ENCODE assay signal across 8 cellular contexts in the genomic region with DNA sequence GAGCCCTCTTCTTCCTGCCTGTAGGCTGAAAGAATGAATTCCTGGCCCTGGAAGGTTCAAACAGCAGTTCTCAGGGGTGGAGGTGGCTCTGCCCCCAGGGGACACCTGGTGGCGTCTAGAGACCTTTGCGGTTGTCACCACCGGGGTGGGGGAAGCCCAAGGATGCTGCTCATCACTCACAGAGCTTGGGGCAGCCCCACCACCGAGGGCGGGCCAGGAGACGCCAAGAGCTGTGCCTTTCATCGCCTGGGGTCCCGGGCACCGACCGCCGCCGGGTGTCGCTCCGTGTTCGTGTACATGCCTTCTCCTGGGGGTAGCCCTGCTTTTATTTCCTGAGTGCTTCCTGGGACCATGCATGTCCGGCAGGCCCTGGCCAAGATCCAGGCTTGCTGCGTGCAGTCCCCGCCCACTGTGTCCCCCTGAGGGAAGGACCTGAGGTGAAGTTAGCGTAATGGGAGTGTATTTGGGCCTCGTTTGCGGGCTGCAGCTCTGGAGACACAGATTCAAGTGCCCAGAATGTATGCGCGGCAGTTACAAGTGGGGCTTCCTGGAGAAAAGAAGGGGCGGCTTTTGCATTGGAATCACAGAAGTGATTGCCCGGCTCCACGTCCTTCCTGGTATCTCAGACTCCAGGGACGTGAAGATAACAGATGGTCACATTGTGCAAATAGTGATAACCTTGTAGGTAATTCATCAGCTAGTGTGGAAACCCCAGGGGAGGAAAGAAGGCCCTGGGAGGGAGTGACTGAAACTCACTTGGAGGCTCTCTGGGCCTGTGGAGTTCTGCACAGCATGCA. TPM values are rescaled to one million over a fixed set of nuclear protein-coding genes. Genes with fewer than 3 reads are reported as not detected.
A peak's percentile ranks its signal among the peaks of the same experiment; 100 is the strongest.
DNase-seq lines count a peak whose midpoint lies in the region; ATAC-seq and TF ChIP-seq lines count a peak whose summit lies in the region.

No MANE protein-coding gene starts in this region.

- TF ChIP-seq EP300 in tibial nerve (IDR thresholded peaks at IDR 0.05): no peak

- no peak for TF ChIP-seq POLR2A in tibial nerve (IDR thresholded peaks at IDR 0.05)

- H3K4me1 Mint-ChIP-seq in T-cell (peaks cover 35 to 61% (median 61%) of the 10 kb centered on the region in 3 donors), naive B cell (peaks cover 50 to 83% (median 74%) of the 10 kb centered on the region in 3 donors)
- peaks cover 84% of the 10 kb centered on the region for H3K4me1 Mint-ChIP-seq in activated naive CD8-positive, alpha-beta T cell treated with anti-CD3 and anti-CD28 coated beads, Interleukin-2, amount 50 U/mL, for 24 hours

- H3K4me3 ChIP-seq in tibial nerve: no peak overlapping the region

- peak overlapping the region in 3 of 4 donors; percentile 67 to 99 (median 93) for H3K27ac ChIP-seq in tibial nerve

- H3K27me3 ChIP-seq in tibial nerve: no peaks in the 10 kb centered on the region

- DNase-seq in GM13976 (ENCODE audit: low spot score): peak; percentile 91
- DNase-seq in T-cell: peak; percentile 20 to 82 (median 73)
- peak; percentile 92 for DNase-seq in activated naive CD8-positive, alpha-beta T cell treated with anti-CD3 and anti-CD28 coated beads, Interleukin-2, amount 50 U/mL, for 24 hours
- DNase-seq in naive B cell: peak; percentile 92
- DNase-seq in tibial nerve (ENCODE audit: low spot score in 2 of 2): no peak
- DNase-seq in SW 1271 (lab: John Stamatoyannopoulos, UW): no peak
- DNase-seq in AG20443 (ENCODE audit: low spot score): no peak

- 32 to 40% methylated on average over 14 to 27 of the region's 27 CpGs for WGBS in tibial nerve, 2 donors

- peaks cover 7 to 83% (median 53%) of the 10 kb centered on the region in 4 donors for H3K4me1 ChIP-seq in tibial nerve

- ATAC-seq in HG02678 (IDR thresholded peaks at IDR 0.05; ENCODE audit: unreplicated experiment): peak; percentile 52
- peak; percentile 74 to 96 (median 84) for ATAC-seq in T-cell (replicated peaks in 1 of 4)
- peak; percentile 83 for ATAC-seq in activated naive CD8-positive, alpha-beta T cell treated with anti-CD3 and anti-CD28 coated beads, Interleukin-2, amount 50 U/mL, for 24 hours
- ATAC-seq in naive B cell (ENCODE audit: low read depth in 2 of 2): peak; percentile 85 to 89

- H3K27ac Mint-ChIP-seq in T-cell (peak overlapping the region in 1 of 2 donors; percentile 28), naive B cell (peak overlapping the region; percentile 77 to 97 (median 92))
- peak overlapping the region; percentile 78 for H3K27ac Mint-ChIP-seq in activated naive CD8-positive, alpha-beta T cell treated with anti-CD3 and anti-CD28 coated beads, Interleukin-2, amount 50 U/mL, for 24 hours

- in situ Hi-C loops in GM13976 (cut with MboI; ENCODE audit: low sequenced_read_pairs, unreplicated experiment): loop anchor here (25.0 kb wide), 1 partner anchor 441 kb away; no protein-coding TSS in a partner anchor

- H3K9me3 Mint-ChIP-seq in T-cell (no peaks in the 10 kb centered on the region), naive B cell (no peaks in the 10 kb centered on the region)
- no peaks in the 10 kb centered on the region for H3K9me3 Mint-ChIP-seq in activated naive CD8-positive, alpha-beta T cell treated with anti-CD3 and anti-CD28 coated beads, Interleukin-2, amount 50 U/mL, for 24 hours

- POLR2A ChIA-PET in T-cell (lab: Charles Lee): interaction anchor here (0.6 to 0.7 kb wide), 4 partner anchors 12 to 304 kb away, joined by 4 to 5 read pairs (median 4); a partner anchor contains a TSS

- H3K27me3 Mint-ChIP-seq in T-cell (no peaks in the 10 kb centered on the region), naive B cell (no peaks in the 10 kb centered on the region)
- no peaks in the 10 kb centered on the region for H3K27me3 Mint-ChIP-seq in activated naive CD8-positive, alpha-beta T cell treated with anti-CD3 and anti-CD28 coated beads, Interleukin-2, amount 50 U/mL, for 24 hours

- H3K4me3 Mint-ChIP-seq in T-cell (peak overlapping the region in 2 of 3 donors; percentile 13 to 32), naive B cell (peak overlapping the region; percentile 59 to 85 (median 74))
- H3K4me3 Mint-ChIP-seq in activated naive CD8-positive, alpha-beta T cell treated with anti-CD3 and anti-CD28 coated beads, Interleukin-2, amount 50 U/mL, for 24 hours: peak overlapping the region; percentile 70

- TF ChIP-seq CTCF in GM13976 (IDR thresholded peaks at IDR 0.05; ENCODE audit: borderline replicate concordance, control extremely low read depth, extremely low read depth, insufficient read depth, missing control alignments) (peak; percentile 39), tibial nerve (IDR thresholded peaks at IDR 0.05) (no peak)

- no peaks in the 10 kb centered on the region for H3K36me3 Mint-ChIP-seq in T-cell
- H3K36me3 Mint-ChIP-seq in activated naive CD8-positive, alpha-beta T cell treated with anti-CD3 and anti-CD28 coated beads, Interleukin-2, amount 50 U/mL, for 24 hours (ENCODE audit: low read depth): peaks cover 29% of the 10 kb centered on the region
- H3K36me3 Mint-ChIP-seq in naive B cell: no peaks in the 10 kb centered on the region

- no peaks in the 10 kb centered on the region for H3K9me3 ChIP-seq in tibial nerve

- H3K36me3 ChIP-seq in tibial nerve: peaks cover 0 to 9% (median 0%) of the 10 kb centered on the region in 3 donors

- CTCF ChIA-PET in T-cell (lab: Charles Lee): interaction anchor here (0.5 to 1.0 kb wide), 3 partner anchors 10 to 17 kb away, joined by 3 read pairs; no protein-coding TSS in a partner anchor

RNA-seq across cellular contexts. Expression of a gene that starts 7.8 kb away (rescaled TPM):
- 10 to 100 TPM; 33.4 to 39.3 (median 38.4) TPM for total RNA-seq in T-cell
- 1 to 10 TPM in 1 of 6 donors, under 1 TPM in 5; 0.11 to 2.4 (median 0.70) TPM for polyA plus RNA-seq in naive B cell (ENCODE audit: low read depth in 6 of 6)
- 10 to 100 TPM; 13.8 to 59.4 (median 18.1) TPM for total RNA-seq in tibial nerve

RNA-seq across cellular contexts. Expression of a gene that starts 20.2 kb away (rescaled TPM):
- total RNA-seq in T-cell (10 to 100 TPM; 78.6 to 91.5 (median 86.7) TPM), tibial nerve (100 to 1,000 TPM in 1 of 4 donors, 10 to 100 TPM in 3; 75.2 to 127 (median 83.3) TPM)
- polyA plus RNA-seq in naive B cell (ENCODE audit: low read depth in 6 of 6): 10 to 100 TPM in 5 of 6 donors, 1 to 10 TPM in 1; 6.7 to 36.3 (median 15.5) TPM

Comparison
In these comparisons a context has a peak if more than half of its experiments do, and no peak if none do; other contexts are left out.
1. DNase-seq: peak in GM13976 (single experiment), T-cell (34 of 34), activated naive CD8-positive, alpha-beta T cell treated with anti-CD3 and anti-CD28 coated beads, Interleukin-2, amount 50 U/mL, for 24 hours (single experiment) and naive B cell (single experiment); none in tibial nerve (0 of 2), SW 1271 (0 of 2) and AG20443 (single experiment).
2. H3K4me3 Mint-ChIP-seq: peak in every context shown above with its lines; median percentile 74 in naive B cell; 70 in activated naive CD8-positive, alpha-beta T cell treated with anti-CD3 and anti-CD28 coated beads, Interleukin-2, amount 50 U/mL, for 24 hours; 22 in T-cell.
3. Peak in every context shown above with its lines, with median percentiles within 50 percentile points of each other: ATAC-seq.